In genomic region chr5:59416441-59416840, GRCh38 we compare ENCODE assay signal across 20 cellular contexts.
A peak's percentile ranks its signal among the peaks of the same experiment; 100 is the strongest.
DNase-seq lines count a peak whose midpoint lies in the region; ATAC-seq and TF ChIP-seq lines count a peak whose summit lies in the region.
"Had no signal": no experiment of that assay in that cellular context is flagged by ENCODE, and none has a peak within 500 bp of the region (broad histone marks: within the 10 kb centered on the region; RNA-seq: fewer than 3 reads in every experiment).

No MANE protein-coding gene starts in this region.

- DNase-seq in DMS53 (lab: John Stamatoyannopoulos, UW) (peak; percentile 51), M059J (ENCODE audit: low read depth) (peak; percentile 12), cardiac fibroblast (ENCODE audit: low read depth in 2 of 2) (peak; percentile 8 to 59), iris pigment epithelial cell (ENCODE audit: low read depth) (peak; percentile 66), germinal center (ENCODE audit: low spot score) (no peak), HuH-7 (ENCODE audit: low spot score) (no peak)
- DNase-seq: activated CD4-positive, alpha-beta T cell treated with anti-CD3 and anti-CD28 coated beads, Interleukin-2, amount 10 ng/mL, durations not matched to agents 24 days and 14 days; activated CD8-positive, alpha-beta memory T cell treated with anti-CD3 and anti-CD28 coated beads, Interleukin-2, amount 10 ng/mL, durations not matched to agents 7 days and 5 days; left cardiac atrium; MM.1S; NCI-H1436 treated with DMSO at 0.1 percent for 48 hours; NCI-H748 treated with DMSO at 0.1 percent for 48 hours; stimulated activated CD4-positive, alpha-beta T cell treated with anti-CD3 and anti-CD28 coated beads, Interleukin-1b, Interleukin-23, amount 100 ng/mL, for 48 hours; stimulated activated naive B cell treated with anti-CD40 and anti-IgM and Interleukin-4, amounts not matched to agents 10 μg/mL and 1 μg/mL and 100 μg/mL, for 72 hours; testis had no signal

- ATAC-seq in HG02623 (IDR thresholded peaks at IDR 0.05; ENCODE audit: unreplicated experiment): no peak
- no peak for ATAC-seq in GM18868 (IDR thresholded peaks at IDR 0.05; ENCODE audit: unreplicated experiment)
- ATAC-seq: activated CD8-positive, alpha-beta memory T cell treated with anti-CD3 and anti-CD28 coated beads, Interleukin-2, amount 10 ng/mL, durations not matched to agents 7 days and 5 days; activated T-helper 17 cell treated with anti-CD3 and anti-CD28 coated beads, Interleukin-2, amount 50 U/mL, for 72 hours; left cardiac atrium; stimulated activated naive B cell treated with anti-CD40 and anti-IgM and Interleukin-4, amounts not matched to agents 10 μg/mL and 1 μg/mL and 100 μg/mL, for 72 hours had no signal

- no peak for TF ChIP-seq CTCF in cardiac fibroblast (IDR thresholded peaks at IDR 0.05; ENCODE audit: low read depth, low read length)

- no peak overlapping the region for H3K4me3 ChIP-seq in cardiac fibroblast (replicated peaks in 1 of 2; ENCODE audit: low read depth in 2 of 2, low read length in 2 of 2)
- H3K4me3 ChIP-seq: coronary artery, SJSA1, testis had no signal

Comparison
In these comparisons a context has a peak if more than half of its experiments do, and no peak if none do; other contexts are left out.
1. DNase-seq: peak in DMS53 (single experiment), M059J (single experiment), cardiac fibroblast (2 of 2) and iris pigment epithelial cell (single experiment); none in germinal center (single experiment) and HuH-7 (single experiment).